Comparison of ENCODE assay signal across 18 cellular contexts in the genomic region with DNA sequence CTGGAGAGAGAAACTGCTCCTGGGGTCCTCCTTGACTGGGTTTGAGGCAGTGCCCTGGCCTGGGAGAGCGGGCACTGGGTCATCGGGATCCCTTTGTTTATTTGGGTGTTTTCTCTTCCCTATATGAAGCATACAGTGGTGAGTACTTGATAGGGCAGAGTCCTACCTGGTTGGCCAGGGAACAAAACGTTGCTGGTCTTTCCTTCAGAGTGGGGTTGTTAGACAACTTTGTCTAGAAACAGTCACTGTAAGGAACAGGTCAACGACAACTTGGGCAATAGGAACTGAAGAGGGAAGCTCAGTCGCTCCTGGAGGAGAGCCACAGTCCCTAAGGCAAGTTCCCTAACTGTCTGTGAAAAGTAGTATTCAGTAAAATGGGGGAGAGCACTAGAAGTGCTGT. TPM values are rescaled to one million over a fixed set of nuclear protein-coding genes. Genes with fewer than 3 reads are reported as not detected.
DNase-seq lines count a peak whose midpoint lies in the region; ATAC-seq, FAIRE-seq and TF ChIP-seq lines count a peak whose summit lies in the region.
"Had no signal": no experiment of that assay in that cellular context is flagged by ENCODE, and none has a peak within 500 bp of the region (broad histone marks: within the 10 kb centered on the region; RNA-seq: fewer than 3 reads in every experiment).

No MANE protein-coding gene starts in this region.

- H3K27me3 ChIP-seq in HL-60 (ENCODE audit: insufficient read depth, poor library complexity, severe bottlenecking) = no peaks in the 10 kb centered on the region
- H3K27me3 ChIP-seq in hepatocyte = no peaks in the 10 kb centered on the region
- no peaks in the 10 kb centered on the region for H3K27me3 ChIP-seq in neural progenitor cell
- H3K27me3 ChIP-seq in small intestine (ENCODE audit: control insufficient read depth in 2 of 2, insufficient read depth in 2 of 2, low read length in 2 of 2) = no peaks in the 10 kb centered on the region
- H3K27me3 ChIP-seq: BLaER1 had no signal

- H3K4me2 ChIP-seq in hepatocyte = no peak overlapping the region
- no peak overlapping the region for H3K4me2 ChIP-seq in neural progenitor cell
- H3K4me2 ChIP-seq: A549, BLaER1 had no signal

- H3K27ac ChIP-seq in HL-60 (replicated peaks) (peak overlapping the region; percentile 33; the same call in 1 of the 2 replicates), hepatocyte (peak overlapping the region; percentile 66), neural progenitor cell (no peak overlapping the region), small intestine (ENCODE audit: low read depth in 1 of 2, low read length in 1 of 2) (peak overlapping the region; percentile 25 to 89)
- H3K27ac ChIP-seq: 22Rv1, A549, BLaER1 had no signal

- H3K79me2 ChIP-seq in hepatocyte (no peaks in the 10 kb centered on the region), neural progenitor cell (ENCODE audit: low read depth) (no peaks in the 10 kb centered on the region)

- DNase-seq in HL-60 (ENCODE audit: low read depth in 1 of 2, low spot score in 1 of 2) = peak in 1 of 2 experiments; percentile 25
- DNase-seq in hepatocyte (ENCODE audit: low spot score) = no peak
- no peak for DNase-seq in neural progenitor cell (ENCODE audit: low spot score)
- peak; percentile 75 for DNase-seq in small intestine
- no peak for DNase-seq in activated CD4-positive, CD25-positive, alpha-beta regulatory T cell (lab: John Stamatoyannopoulos, UW)
- DNase-seq in activated naive CD8-positive, alpha-beta T cell treated with anti-CD3 and anti-CD28 coated beads, Interleukin-2, amount 50 U/mL, for 24 hours = no peak
- DNase-seq: CD4-positive, alpha-beta memory T cell; DMS79 treated with DMSO at 0.1 percent for 48 hours; GF-D8; GOT3; H7 had no signal

- no peaks in the 10 kb centered on the region for H3K9me3 Mint-ChIP-seq in neural progenitor cell
- no peaks in the 10 kb centered on the region for H3K9me3 Mint-ChIP-seq in activated naive CD8-positive, alpha-beta T cell treated with anti-CD3 and anti-CD28 coated beads, Interleukin-2, amount 50 U/mL, for 24 hours
- H3K9me3 Mint-ChIP-seq: CD4-positive, alpha-beta memory T cell had no signal

- no peaks in the 10 kb centered on the region for H3K36me3 Mint-ChIP-seq in neural progenitor cell
- no peaks in the 10 kb centered on the region for H3K36me3 Mint-ChIP-seq in activated naive CD8-positive, alpha-beta T cell treated with anti-CD3 and anti-CD28 coated beads, Interleukin-2, amount 50 U/mL, for 24 hours (ENCODE audit: low read depth)
- H3K36me3 Mint-ChIP-seq: CD14-positive monocyte; CD4-positive, alpha-beta memory T cell had no signal

- H2AFZ ChIP-seq in hepatocyte (no peak overlapping the region), neural progenitor cell (replicated peaks) (no peak overlapping the region)

- TF ChIP-seq CTCF in HL-60 (IDR thresholded peaks at IDR 0.05; ENCODE audit: insufficient read depth, low read length) (no peak), hepatocyte (IDR thresholded peaks at IDR 0.05; ENCODE audit: poor library complexity) (no peak), neural progenitor cell (IDR thresholded peaks at IDR 0.05) (no peak)

- H3K4me1 ChIP-seq in hepatocyte (ENCODE audit: insufficient read depth) (peaks cover 5% of the 10 kb centered on the region), neural progenitor cell (peaks cover 10% of the 10 kb centered on the region), small intestine (ENCODE audit: control insufficient read depth in 2 of 2, insufficient read depth in 1 of 2, low read depth in 1 of 2, low read length in 1 of 2) (no peaks in the 10 kb centered on the region)
- H3K4me1 ChIP-seq: A549, BLaER1 had no signal

- ATAC-seq in activated naive CD8-positive, alpha-beta T cell treated with anti-CD3 and anti-CD28 coated beads, Interleukin-2, amount 50 U/mL, for 24 hours = no peak
- no peak for ATAC-seq in GM19397 (IDR thresholded peaks at IDR 0.05; ENCODE audit: unreplicated experiment)
- ATAC-seq: A549, HepG2 had no signal

- H4K20me1 ChIP-seq in hepatocyte (ENCODE audit: insufficient read depth, poor library complexity, severe bottlenecking) (no peaks in the 10 kb centered on the region), neural progenitor cell (ENCODE audit: low read depth) (no peaks in the 10 kb centered on the region)
- H4K20me1 ChIP-seq: BLaER1 had no signal

- H3K4me1 Mint-ChIP-seq in neural progenitor cell = peaks cover 35% of the 10 kb centered on the region
- H3K4me1 Mint-ChIP-seq in activated naive CD8-positive, alpha-beta T cell treated with anti-CD3 and anti-CD28 coated beads, Interleukin-2, amount 50 U/mL, for 24 hours = no peaks in the 10 kb centered on the region
- H3K4me1 Mint-ChIP-seq: CD14-positive monocyte; CD4-positive, alpha-beta memory T cell had no signal

- H3K27ac Mint-ChIP-seq in neural progenitor cell = peak overlapping the region; percentile 40
- no peak overlapping the region for H3K27ac Mint-ChIP-seq in activated naive CD8-positive, alpha-beta T cell treated with anti-CD3 and anti-CD28 coated beads, Interleukin-2, amount 50 U/mL, for 24 hours
- H3K27ac Mint-ChIP-seq: CD14-positive monocyte; CD4-positive, alpha-beta memory T cell had no signal

- H3F3A ChIP-seq in neural progenitor cell (ENCODE audit: low read depth) = no peaks in the 10 kb centered on the region

- peaks cover 2% of the 10 kb centered on the region for H3K27me3 Mint-ChIP-seq in neural progenitor cell (ENCODE audit: insufficient read depth, low read depth)
- H3K27me3 Mint-ChIP-seq in activated naive CD8-positive, alpha-beta T cell treated with anti-CD3 and anti-CD28 coated beads, Interleukin-2, amount 50 U/mL, for 24 hours = no peaks in the 10 kb centered on the region

- no peak overlapping the region for H3K4me3 Mint-ChIP-seq in neural progenitor cell
- no peak overlapping the region for H3K4me3 Mint-ChIP-seq in activated naive CD8-positive, alpha-beta T cell treated with anti-CD3 and anti-CD28 coated beads, Interleukin-2, amount 50 U/mL, for 24 hours
- H3K4me3 Mint-ChIP-seq: CD14-positive monocyte; CD4-positive, alpha-beta memory T cell had no signal

- H3K4me3 ChIP-seq in HL-60 (replicated peaks; ENCODE audit: insufficient read depth, low read length) = no peak overlapping the region
- no peak overlapping the region for H3K4me3 ChIP-seq in hepatocyte
- H3K4me3 ChIP-seq in neural progenitor cell = no peak overlapping the region
- H3K4me3 ChIP-seq in small intestine (ENCODE audit: low read depth in 1 of 2, low read length in 2 of 2) = no peak overlapping the region
- H3K4me3 ChIP-seq: A549, BLaER1 had no signal

- H3K9me3 ChIP-seq in hepatocyte (ENCODE audit: low read depth) (no peaks in the 10 kb centered on the region), neural progenitor cell (ENCODE audit: low read depth) (no peaks in the 10 kb centered on the region), small intestine (ENCODE audit: control insufficient read depth, low read depth) (no peaks in the 10 kb centered on the region)
- H3K9me3 ChIP-seq: A549, BLaER1 had no signal

- no peaks in the 10 kb centered on the region for H3K9me2 ChIP-seq in hepatocyte (replicated peaks; ENCODE audit: insufficient read depth)

- H3K9ac ChIP-seq in neural progenitor cell = no peak overlapping the region
- H3K9ac ChIP-seq: BLaER1 had no signal

- no peaks in the 10 kb centered on the region for H3K36me3 ChIP-seq in hepatocyte (replicated peaks; ENCODE audit: insufficient read depth, low read depth)
- H3K36me3 ChIP-seq in neural progenitor cell = no peaks in the 10 kb centered on the region
- H3K36me3 ChIP-seq in small intestine (ENCODE audit: control insufficient read depth in 2 of 2, insufficient read depth in 2 of 2, low read length in 2 of 2) = no peaks in the 10 kb centered on the region
- H3K36me3 ChIP-seq: BLaER1 had no signal

- no peak for FAIRE-seq in small intestine (lab: Jason Lieb, UNC)
- FAIRE-seq: A549, HepG2 had no signal

- WGBS in hepatocyte (ENCODE audit: low lambda C conversion rate, missing lambda C conversion rate) = 82% methylated on average over 5 of the region's 5 CpGs
- 16 to 61% (median 37%) methylated on average over 5 of the region's 5 CpGs for WGBS in small intestine, 3 donors

RNA-seq across cellular contexts. Expression of gene OLFM4, which starts 0.6 kb away (rescaled TPM):
- total RNA-seq in hepatocyte (18.3 and 20.7 TPM in 2 replicates), neural progenitor cell (ENCODE audit: low replicate concordance) (not detected in 2 replicates)
- polyA plus RNA-seq in hepatocyte (4.5 and 11.1 TPM in 2 replicates), small intestine (1,000 to 10,000 TPM in 1 of 3 donors, 10 to 100 TPM in 2; 58.6 to 7,751 (median 87.2) TPM)
- total RNA-seq: CD4-positive, alpha-beta memory T cell; H7; HepG2 had no signal
- polyA plus RNA-seq: A549; AG04450; CD14-positive monocyte; CD4-positive, alpha-beta memory T cell; HepG2 had no signal

Comparison
In these comparisons a context has a peak if more than half of its experiments do, and no peak if none do; other contexts are left out.
1. RNA of gene OLFM4, which starts 0.6 kb away (total RNA-seq): 18.3 to 20.7 TPM in hepatocyte; not detected in neural progenitor cell; every median in the first group is over 10 times any median in the second.